In genomic region chr11:20022363-20023081, GRCh38 we compare ENCODE assay signal across 8 cellular contexts.
DNase-seq lines count a peak whose midpoint lies in the region; ATAC-seq and TF ChIP-seq lines count a peak whose summit lies in the region.

No MANE protein-coding gene starts in this region.

- H3K9me3 Mint-ChIP-seq in CD4-positive, alpha-beta T cell, result no peaks in the 10 kb centered on the region

- peak overlapping the region; percentile 13; the same call in 1 of the 2 replicates for H3K4me3 ChIP-seq in BLaER1

- no peaks in the 10 kb centered on the region for H4K20me1 ChIP-seq in BLaER1

- DNase-seq in NCI-H2196 (lab: John Stamatoyannopoulos, UW; ENCODE audit: unreplicated experiment), result peak; percentile 34
- DNase-seq in ecto neural progenitor cell (ENCODE audit: low spot score), result peak; percentile 85
- peak; percentile 55 for DNase-seq in kidney tubule cell (ENCODE audit: low spot score)
- no peak for DNase-seq in medulla oblongata (ENCODE audit: extremely low spot score)
- no peak for DNase-seq in CD4-positive, alpha-beta T cell
- DNase-seq in activated CD4-positive, alpha-beta T cell treated with anti-CD3 and anti-CD28 coated beads, Interleukin-2, amount 50 U/mL, for 1 hour, result no peak

- H3K4me2 ChIP-seq in BLaER1, result peak overlapping the region; percentile 74

- H3K9me3 ChIP-seq in BLaER1, result no peaks in the 10 kb centered on the region
- H3K9me3 ChIP-seq in CD4-positive, alpha-beta T cell (ENCODE audit: control insufficient read depth, low read length), result no peaks in the 10 kb centered on the region

- H3K27ac ChIP-seq in BLaER1, result no peak overlapping the region
- no peak overlapping the region for H3K27ac ChIP-seq in CD4-positive, alpha-beta T cell (ENCODE audit: low read depth, low read length)

- CTCF ChIA-PET in CD4-positive, alpha-beta T cell (lab: Charles Lee), result no interaction called here

- POLR2A ChIA-PET in CD4-positive, alpha-beta T cell (lab: Charles Lee), result no interaction called here

- H3K9ac ChIP-seq in BLaER1, result no peak overlapping the region

- peaks cover 44% of the 10 kb centered on the region for H3K4me1 ChIP-seq in BLaER1

- H3K27me3 ChIP-seq in BLaER1, result no peaks in the 10 kb centered on the region
- no peaks in the 10 kb centered on the region for H3K27me3 ChIP-seq in CD4-positive, alpha-beta T cell (ENCODE audit: control insufficient read depth, insufficient read depth, low read length)

- H3K4me1 Mint-ChIP-seq in CD4-positive, alpha-beta T cell (ENCODE audit: low read depth), result no peaks in the 10 kb centered on the region

- ATAC-seq in HG03097 (IDR thresholded peaks at IDR 0.05; ENCODE audit: low FRiP score, unreplicated experiment), result no peak
- no peak for ATAC-seq in CD4-positive, alpha-beta T cell (ENCODE audit: poor library complexity)

- intact Hi-C loops in CD4-positive, alpha-beta T cell (cut with DNase I, micrococcal nuclease), result no loop called here

- no peaks in the 10 kb centered on the region for H3K36me3 Mint-ChIP-seq in CD4-positive, alpha-beta T cell (ENCODE audit: low read depth)

- no peaks in the 10 kb centered on the region for H3K36me3 ChIP-seq in BLaER1

- H3K4me3 Mint-ChIP-seq in CD4-positive, alpha-beta T cell, result no peak overlapping the region

- no peak for TF ChIP-seq CTCF in CD4-positive, alpha-beta T cell (IDR thresholded peaks at IDR 0.05)

- H3K27ac Mint-ChIP-seq in CD4-positive, alpha-beta T cell, result no peak overlapping the region

- peaks cover 1% of the 10 kb centered on the region for H3K27me3 Mint-ChIP-seq in CD4-positive, alpha-beta T cell

Comparison
In these comparisons a context has a peak if more than half of its experiments do, and no peak if none do; other contexts are left out.
1. DNase-seq: peak in NCI-H2196 (single experiment), ecto neural progenitor cell (single experiment) and kidney tubule cell (single experiment); none in medulla oblongata (single experiment), CD4-positive, alpha-beta T cell (0 of 10) and activated CD4-positive, alpha-beta T cell treated with anti-CD3 and anti-CD28 coated beads, Interleukin-2, amount 50 U/mL, for 1 hour (single experiment).